13 cellular contexts compared by ENCODE assay signal in genomic region chr21:15159382-15160020, GRCh38.
DNase-seq lines count a peak whose midpoint lies in the region; ATAC-seq and TF ChIP-seq lines count a peak whose summit lies in the region.
"Had no signal": no experiment of that assay in that cellular context is flagged by ENCODE, and none has a peak within 500 bp of the region (broad histone marks: within the 10 kb centered on the region; RNA-seq: fewer than 3 reads in every experiment).

No MANE protein-coding gene starts in this region.

- peaks cover 1% of the 10 kb centered on the region for H3K4me1 Mint-ChIP-seq in activated T-cell treated with anti-CD3 and anti-CD28 coated beads, Interleukin-2, amount 50 U/mL, for 4 hours (ENCODE audit: low read depth)

- peaks cover 7% of the 10 kb centered on the region; the same call in 1 of the 2 replicates for H3K9me3 ChIP-seq in OCI-LY3 (ENCODE audit: insufficient read depth, low read length)
- peaks cover 6% of the 10 kb centered on the region for H3K9me3 ChIP-seq in PC-3 (ENCODE audit: low read length)
- H3K9me3 ChIP-seq: mucosa of descending colon had no signal

- H2AFZ ChIP-seq in OCI-LY3 (ENCODE audit: low read depth, low read length) (no peak overlapping the region), PC-3 (ENCODE audit: low read length) (no peak overlapping the region)

- H3K36me3 ChIP-seq in OCI-LY3 (replicated peaks; ENCODE audit: low read depth, low read length): peaks cover 7% of the 10 kb centered on the region
- no peaks in the 10 kb centered on the region for H3K36me3 ChIP-seq in H7 (replicated peaks; ENCODE audit: control insufficient read depth, insufficient read depth, low read length)
- H3K36me3 ChIP-seq in PC-3 (ENCODE audit: low read depth, low read length): no peaks in the 10 kb centered on the region

- H3K9me3 Mint-ChIP-seq in activated T-cell treated with anti-CD3 and anti-CD28 coated beads, Interleukin-2, amount 50 U/mL, for 4 hours: peaks cover 4% of the 10 kb centered on the region

- H3K4me2 ChIP-seq in OCI-LY3 (ENCODE audit: low read length) (peak overlapping the region; percentile 38), PC-3 (ENCODE audit: low read length) (no peak overlapping the region)

- H3K79me2 ChIP-seq in OCI-LY3 (ENCODE audit: low read length) (no peaks in the 10 kb centered on the region), PC-3 (ENCODE audit: low read length) (no peaks in the 10 kb centered on the region)

- no peak overlapping the region for H3K27ac ChIP-seq in OCI-LY3 (ENCODE audit: low read length)
- no peak overlapping the region for H3K27ac ChIP-seq in PC-3 (ENCODE audit: low read length)

- POLR2A ChIA-PET in PC-3 (lab: Charles Lee; ENCODE audit: unreplicated experiment): no interaction called here

- H3K4me1 ChIP-seq in OCI-LY3 (ENCODE audit: low read length) (peaks cover 18% of the 10 kb centered on the region), PC-3 (ENCODE audit: insufficient read depth, low read length) (peaks cover 2% of the 10 kb centered on the region)

- no peaks in the 10 kb centered on the region for H3K36me3 Mint-ChIP-seq in activated T-cell treated with anti-CD3 and anti-CD28 coated beads, Interleukin-2, amount 50 U/mL, for 4 hours (ENCODE audit: insufficient read depth)

- H3K9ac ChIP-seq in OCI-LY3 (ENCODE audit: low read length) (no peak overlapping the region), PC-3 (ENCODE audit: low read length) (no peak overlapping the region)

- DNase-seq in pons (ENCODE audit: low spot score) (peak; percentile 39), H7 (no peak), PC-3 (no peak)
- DNase-seq in activated T-cell treated with anti-CD3 and anti-CD28 coated beads, Interleukin-2, amount 50 U/mL, for 4 hours: no peak
- DNase-seq: activated CD4-positive, CD25-positive, alpha-beta regulatory T cell; activated naive CD4-positive, alpha-beta T cell; mucosa of descending colon; NCI-H1436 treated with DMSO at 0.1 percent for 48 hours; stimulated activated CD8-positive, alpha-beta memory T cell treated with anti-CD3 and anti-CD28 coated beads, Interleukin-4, amount 100 ng/mL, for 48 hours had no signal

- no TSS peak for BruUV-seq in PC-3 (replicated peaks; lab: Mats Ljungman, UMichigan)

- H4K20me1 ChIP-seq in OCI-LY3 (ENCODE audit: insufficient read depth, low read length) (no peaks in the 10 kb centered on the region), PC-3 (ENCODE audit: low read length) (no peaks in the 10 kb centered on the region)

- peaks cover 18% of the 10 kb centered on the region for H3K27me3 ChIP-seq in OCI-LY3 (ENCODE audit: low read depth, low read length)
- no peaks in the 10 kb centered on the region for H3K27me3 ChIP-seq in H7 (ENCODE audit: control insufficient read depth, insufficient read depth, low read length)
- H3K27me3 ChIP-seq in PC-3 (ENCODE audit: low read length): no peaks in the 10 kb centered on the region

- CTCF ChIA-PET in PC-3 (lab: Charles Lee): no interaction called here

- intact Hi-C loops in PC-3 (cut with micrococcal nuclease): no loop called here

- no peaks in the 10 kb centered on the region for H3K9me2 ChIP-seq in PC-3 (replicated peaks; ENCODE audit: low read length)

- no peak overlapping the region for H3K4me3 ChIP-seq in OCI-LY3 (ENCODE audit: low read length)
- no peak overlapping the region for H3K4me3 ChIP-seq in H7 (ENCODE audit: insufficient read depth, low read depth, low read length)
- H3K4me3 ChIP-seq in PC-3 (ENCODE audit: low read length): no peak overlapping the region
- H3K4me3 ChIP-seq: mucosa of descending colon had no signal

- H3K27me3 Mint-ChIP-seq in activated T-cell treated with anti-CD3 and anti-CD28 coated beads, Interleukin-2, amount 50 U/mL, for 4 hours (ENCODE audit: low read depth): peaks cover 10% of the 10 kb centered on the region

- H3K4me3 Mint-ChIP-seq in activated T-cell treated with anti-CD3 and anti-CD28 coated beads, Interleukin-2, amount 50 U/mL, for 4 hours: no peak overlapping the region

- H3F3A ChIP-seq in PC-3 (ENCODE audit: low read length, unreplicated experiment): no peaks in the 10 kb centered on the region

- no peak for TF ChIP-seq CTCF in OCI-LY3 (IDR thresholded peaks at IDR 0.05; ENCODE audit: low read depth, low read length)
- no peak for TF ChIP-seq CTCF in PC-3 (conservative IDR thresholded peaks at IDR 0.05; ENCODE audit: low read depth, low read length)

- ATAC-seq in GM19351 (IDR thresholded peaks at IDR 0.05; ENCODE audit: unreplicated experiment) (peak; percentile 97), HG02981 (IDR thresholded peaks at IDR 0.05; ENCODE audit: unreplicated experiment) (peak; percentile 80), HG03175 (IDR thresholded peaks at IDR 0.05; ENCODE audit: unreplicated experiment) (no peak), PC-3 (no peak)
- ATAC-seq in activated T-cell treated with anti-CD3 and anti-CD28 coated beads, Interleukin-2, amount 50 U/mL, for 4 hours: no peak
- ATAC-seq: mucosa of descending colon had no signal

Comparison
In these comparisons a context has a peak if more than half of its experiments do, and no peak if none do; other contexts are left out.
1. ATAC-seq: peak in GM19351 (single experiment) and HG02981 (single experiment); none in activated T-cell treated with anti-CD3 and anti-CD28 coated beads, Interleukin-2, amount 50 U/mL, for 4 hours (0 of 2), HG03175 (single experiment) and PC-3 (single experiment).